8 cellular contexts compared by ENCODE assay signal in the genomic region with DNA sequence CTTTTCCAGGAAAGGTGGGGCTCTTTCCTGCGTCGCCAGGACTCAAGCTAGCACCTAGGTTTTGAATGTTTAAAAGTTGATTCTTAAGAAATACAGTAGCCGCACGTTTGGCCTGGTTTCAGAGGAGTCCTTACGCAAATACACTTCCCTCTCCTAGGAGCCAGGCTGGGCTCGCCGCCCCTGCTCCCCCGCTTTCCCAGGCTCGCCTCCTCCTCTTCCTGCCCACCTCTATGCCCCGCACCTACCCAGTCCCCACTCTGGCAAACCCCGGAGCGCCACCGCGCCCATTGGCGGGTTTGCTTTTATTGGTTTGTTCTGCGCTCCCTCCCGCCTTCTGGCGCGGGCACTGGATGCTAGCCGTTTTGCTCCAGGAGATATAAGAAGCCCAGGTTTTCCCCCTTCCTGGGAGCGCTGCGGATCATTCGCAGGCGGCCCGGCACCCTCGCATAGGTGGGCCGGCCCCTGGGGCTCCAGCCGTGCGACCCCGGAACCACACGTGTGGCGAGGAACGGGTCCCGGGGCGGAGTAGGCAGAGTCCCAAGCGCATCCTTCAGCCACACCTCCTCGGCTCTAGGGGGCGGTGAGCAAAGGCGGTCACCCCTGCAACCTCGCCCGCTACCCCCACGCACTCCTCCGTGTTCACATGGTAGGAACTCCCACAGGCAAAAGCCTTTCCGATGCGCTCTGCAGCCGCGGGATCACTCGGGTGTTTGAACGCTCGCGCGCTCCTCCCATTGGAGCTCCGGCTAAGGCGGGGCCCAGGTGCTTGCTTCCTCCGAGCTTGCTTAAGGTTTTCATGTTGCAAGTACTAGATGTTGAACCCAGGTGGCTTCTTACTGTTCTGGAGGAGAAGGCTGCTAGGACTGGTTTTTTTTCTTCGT.
A peak's percentile ranks its signal among the peaks of the same experiment; 100 is the strongest.
DNase-seq lines count a peak whose midpoint lies in the region; ATAC-seq and TF ChIP-seq lines count a peak whose summit lies in the region.

No MANE protein-coding gene starts in this region.

- H3K4me1 ChIP-seq in OCI-LY7 (ENCODE audit: insufficient read depth, low read length, poor library complexity, severe bottlenecking) = peaks cover 27% of the 10 kb centered on the region

- peak overlapping the region; percentile 88 for H3K27ac ChIP-seq in OCI-LY7 (ENCODE audit: low read depth, low read length, poor library complexity, severe bottlenecking)

- H3K36me3 Mint-ChIP-seq in progenitor cell of endocrine pancreas (ENCODE audit: insufficient read depth) = no peaks in the 10 kb centered on the region

- H3K4me3 Mint-ChIP-seq in progenitor cell of endocrine pancreas (ENCODE audit: low read depth) = peak overlapping the region; percentile 76

- peak; percentile 73 for TF ChIP-seq CTCF in OCI-LY7 (conservative IDR thresholded peaks at IDR 0.05; ENCODE audit: low read length)
- TF ChIP-seq CTCF in progenitor cell of endocrine pancreas (IDR thresholded peaks at IDR 0.05; ENCODE audit: unreplicated experiment) = peak; percentile 16

- ATAC-seq in HG03280 (IDR thresholded peaks at IDR 0.05; ENCODE audit: unreplicated experiment) (peak; percentile 32), GM19023 (IDR thresholded peaks at IDR 0.05; ENCODE audit: unreplicated experiment) (no peak)

- peak overlapping the region; percentile 80 for H2AFZ ChIP-seq in OCI-LY7 (ENCODE audit: low read length)

- DNase-seq in NCI-H1436 (lab: John Stamatoyannopoulos, UW) (peak; percentile 31), NCI-H1436 treated with DMSO at 0.1 percent for 48 hours (lab: John Stamatoyannopoulos, UW) (no peak), OCI-LY7 (ENCODE audit: low spot score) (peak; percentile 92), head of caudate nucleus (peak in 29 of 42 donors; percentile 3 to 61 (median 39)), progenitor cell of endocrine pancreas (ENCODE audit: low spot score, unreplicated experiment) (no peak)
- peak; percentile 60 for DNase-seq in activated effector memory CD4-positive, alpha-beta T cell treated with Interleukin-2 at 50 U/mL for 16 hours

- H3K79me2 ChIP-seq in OCI-LY7 (ENCODE audit: insufficient read depth, low read depth, low read length) = peaks cover 35% of the 10 kb centered on the region

- H3K27me3 Mint-ChIP-seq in progenitor cell of endocrine pancreas = peaks cover 89% of the 10 kb centered on the region

- no peaks in the 10 kb centered on the region for H3K9me3 Mint-ChIP-seq in progenitor cell of endocrine pancreas (ENCODE audit: low read depth)

- no peaks in the 10 kb centered on the region for H4K20me1 ChIP-seq in OCI-LY7 (ENCODE audit: insufficient read depth, low read length)

- no peaks in the 10 kb centered on the region for H3K36me3 ChIP-seq in OCI-LY7 (ENCODE audit: insufficient read depth, low read length)

- H3K4me2 ChIP-seq in OCI-LY7 (ENCODE audit: low read length) = peak overlapping the region; percentile 97

- H3K4me3 ChIP-seq in OCI-LY7 (ENCODE audit: low read depth, low read length, poor library complexity, severe bottlenecking) = peak overlapping the region; percentile 84

- peaks cover 12% of the 10 kb centered on the region for H3K4me1 Mint-ChIP-seq in progenitor cell of endocrine pancreas (ENCODE audit: low read depth)

- intact Hi-C loops in OCI-LY7 (cut with micrococcal nuclease; ENCODE audit: unreplicated experiment) = loop anchor here (2.0 to 10.0 kb wide), 9 partner anchors 14 to 1147 kb away; a partner anchor contains a TSS
- intact Hi-C loops in head of caudate nucleus (cut with DNase I) = no loop called here

- CTCF ChIA-PET in OCI-LY7 (lab: Charles Lee; ENCODE audit: unreplicated experiment) = interaction anchor here (0.6 to 1.1 kb wide), 4 partner anchors 11 to 1125 kb away, joined by 3 read pairs; no protein-coding TSS in a partner anchor

- H3K27ac Mint-ChIP-seq in progenitor cell of endocrine pancreas = no peak overlapping the region

- POLR2A ChIA-PET in OCI-LY7 (lab: Charles Lee) = interaction anchor here (0.6 to 6.8 kb wide), 10 partner anchors 13 to 556 kb away, joined by 3 to 157 read pairs (median 4); no protein-coding TSS in a partner anchor

- no TSS peak for BruUV-seq in OCI-LY7 (replicated peaks; lab: Mats Ljungman, UMichigan)

- H3K9me2 ChIP-seq in OCI-LY7 (ENCODE audit: insufficient read depth, low read length) = no peaks in the 10 kb centered on the region

- H3K9me3 ChIP-seq in OCI-LY7 (ENCODE audit: low read length) = no peaks in the 10 kb centered on the region

Comparison
In these comparisons a context has a peak if more than half of its experiments do, and no peak if none do; other contexts are left out.
1. DNase-seq: peak in NCI-H1436 (single experiment), OCI-LY7 (single experiment), activated effector memory CD4-positive, alpha-beta T cell treated with Interleukin-2 at 50 U/mL for 16 hours (single experiment) and head of caudate nucleus (29 of 42); none in NCI-H1436 treated with DMSO at 0.1 percent for 48 hours (single experiment) and progenitor cell of endocrine pancreas (single experiment).